Comparison of ENCODE assay signal across 1 cellular context in the genomic region with DNA sequence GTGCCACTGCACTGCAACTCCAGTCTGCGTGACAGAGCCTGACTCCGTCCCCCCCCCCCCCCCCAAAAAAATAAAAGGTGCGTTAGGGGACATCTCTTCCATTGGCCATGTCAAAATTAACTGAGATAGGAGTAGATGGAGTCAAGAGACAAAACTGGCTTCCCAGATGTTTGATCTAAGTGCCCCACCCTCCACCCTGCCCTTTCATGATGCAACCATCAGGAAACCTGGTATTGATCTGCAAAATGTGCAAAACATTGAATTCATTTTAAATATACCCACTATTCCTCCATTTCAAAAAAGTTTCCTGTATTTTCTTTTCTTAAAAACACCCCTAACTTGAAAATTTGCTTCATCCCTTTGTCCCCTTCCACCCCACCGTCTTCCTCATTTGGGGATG.
TF ChIP-seq lines count a peak whose summit lies in the region.

No MANE protein-coding gene starts in this region.

TF ChIP-seq in K562, 482 proteins besides CTCF, POLR2A, EP300 and RAD21:
- no peak for TF ChIP-seq MCM3 (IDR thresholded peaks at IDR 0.05)
- TF ChIP-seq TCF7 (IDR thresholded peaks at IDR 0.05; ENCODE audit: borderline replicate concordance): no peak
- no peak for TF ChIP-seq HEY1 (CRISPR knock-in tag; IDR thresholded peaks at IDR 0.05; ENCODE audit: borderline replicate concordance)
- TF ChIP-seq, protein P1, sequence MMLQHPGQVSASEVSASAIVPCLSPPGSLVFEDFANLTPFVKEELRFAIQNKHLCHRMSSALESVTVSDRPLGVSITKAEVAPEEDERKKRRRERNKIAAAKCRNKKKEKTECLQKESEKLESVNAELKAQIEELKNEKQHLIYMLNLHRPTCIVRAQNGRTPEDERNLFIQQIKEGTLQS (IDR thresholded peaks at IDR 0.05): no peak
- TF ChIP-seq, protein P1 (CRISPR knock-in tag; conservative IDR thresholded peaks at IDR 0.05): no peak
- TF ChIP-seq, protein P2, sequence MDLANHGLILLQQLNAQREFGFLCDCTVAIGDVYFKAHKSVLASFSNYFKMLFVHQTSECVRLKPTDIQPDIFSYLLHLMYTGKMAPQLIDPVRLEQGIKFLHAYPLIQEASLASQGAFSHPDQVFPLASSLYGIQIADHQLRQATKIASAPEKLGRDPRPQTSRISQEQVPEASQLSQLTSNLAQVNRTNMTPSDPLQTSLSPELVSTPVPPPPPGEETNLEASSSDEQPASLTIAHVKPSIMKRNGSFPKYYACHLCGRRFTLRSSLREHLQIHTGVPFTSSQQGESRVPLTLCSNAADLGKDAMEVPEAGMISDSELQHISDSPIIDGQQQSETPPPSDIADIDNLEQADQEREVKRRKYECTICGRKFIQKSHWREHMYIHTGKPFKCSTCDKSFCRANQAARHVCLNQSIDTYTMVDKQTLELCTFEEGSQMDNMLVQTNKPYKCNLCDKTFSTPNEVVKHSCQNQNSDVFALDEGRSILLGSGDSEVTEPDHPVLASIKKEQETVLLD (IDR thresholded peaks at IDR 0.05): no peak
- TF ChIP-seq TRIM24 (IDR thresholded peaks at IDR 0.05): peak; percentile 38 to 51; a peak in 2 of 4 replicates
- TF ChIP-seq ZNF253 (CRISPR knock-in tag; conservative IDR thresholded peaks at IDR 0.05): no peak
- TF ChIP-seq, protein P3, sequence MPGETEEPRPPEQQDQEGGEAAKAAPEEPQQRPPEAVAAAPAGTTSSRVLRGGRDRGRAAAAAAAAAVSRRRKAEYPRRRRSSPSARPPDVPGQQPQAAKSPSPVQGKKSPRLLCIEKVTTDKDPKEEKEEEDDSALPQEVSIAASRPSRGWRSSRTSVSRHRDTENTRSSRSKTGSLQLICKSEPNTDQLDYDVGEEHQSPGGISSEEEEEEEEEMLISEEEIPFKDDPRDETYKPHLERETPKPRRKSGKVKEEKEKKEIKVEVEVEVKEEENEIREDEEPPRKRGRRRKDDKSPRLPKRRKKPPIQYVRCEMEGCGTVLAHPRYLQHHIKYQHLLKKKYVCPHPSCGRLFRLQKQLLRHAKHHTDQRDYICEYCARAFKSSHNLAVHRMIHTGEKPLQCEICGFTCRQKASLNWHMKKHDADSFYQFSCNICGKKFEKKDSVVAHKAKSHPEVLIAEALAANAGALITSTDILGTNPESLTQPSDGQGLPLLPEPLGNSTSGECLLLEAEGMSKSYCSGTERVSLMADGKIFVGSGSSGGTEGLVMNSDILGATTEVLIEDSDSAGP (CRISPR knock-in tag; IDR thresholded peaks at IDR 0.05): no peak
- peak; percentile 55; the same call in 1 of the 2 replicates for TF ChIP-seq CEBPG (CRISPR knock-in tag; IDR thresholded peaks at IDR 0.05)
- TF ChIP-seq CEBPG (tag; conservative IDR thresholded peaks at IDR 0.05 in 1 of 2, IDR thresholded peaks at IDR 0.05 in 1 of 2): peak in 1 of 2 experiments; percentile 55; a peak in 1 of 4 replicates
- TF ChIP-seq, protein P4, sequence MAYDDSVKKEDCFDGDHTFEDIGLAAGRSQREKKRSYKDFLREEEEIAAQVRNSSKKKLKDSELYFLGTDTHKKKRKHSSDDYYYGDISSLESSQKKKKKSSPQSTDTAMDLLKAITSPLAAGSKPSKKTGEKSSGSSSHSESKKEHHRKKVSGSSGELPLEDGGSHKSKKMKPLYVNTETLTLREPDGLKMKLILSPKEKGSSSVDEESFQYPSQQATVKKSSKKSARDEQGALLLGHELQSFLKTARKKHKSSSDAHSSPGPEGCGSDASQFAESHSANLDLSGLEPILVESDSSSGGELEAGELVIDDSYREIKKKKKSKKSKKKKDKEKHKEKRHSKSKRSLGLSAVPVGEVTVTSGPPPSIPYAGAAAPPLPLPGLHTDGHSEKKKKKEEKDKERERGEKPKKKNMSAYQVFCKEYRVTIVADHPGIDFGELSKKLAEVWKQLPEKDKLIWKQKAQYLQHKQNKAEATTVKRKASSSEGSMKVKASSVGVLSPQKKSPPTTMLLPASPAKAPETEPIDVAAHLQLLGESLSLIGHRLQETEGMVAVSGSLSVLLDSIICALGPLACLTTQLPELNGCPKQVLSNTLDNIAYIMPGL (CRISPR knock-in tag; IDR thresholded peaks at IDR 0.05): no peak
- no peak for TF ChIP-seq POLR2G (IDR thresholded peaks at IDR 0.05; ENCODE audit: low read depth, low read length)
